ENCODE assay signal across 8 cellular contexts in genomic region chr1:86913399-86913895, GRCh38. TPM values are rescaled to one million over a fixed set of nuclear protein-coding genes. Genes with fewer than 3 reads are reported as not detected.
DNase-seq lines count a peak whose midpoint lies in the region; ATAC-seq and TF ChIP-seq lines count a peak whose summit lies in the region.

No MANE protein-coding gene starts in this region.

- H3K9me3 Mint-ChIP-seq in CD8-positive, alpha-beta T cell, result no peaks in the 10 kb centered on the region

- POLR2A ChIA-PET in CD8-positive, alpha-beta T cell (lab: Charles Lee), result interaction anchor here (0.8 to 2.3 kb wide), 10 partner anchors 12 to 1637 kb away, joined by 3 to 20 read pairs (median 3); partner anchors contain the start of genes BCL10, ODF2L and SH3GLB1

- peak in 5 of 7 experiments; percentile 12 to 55 (median 38) for DNase-seq in CD8-positive, alpha-beta T cell
- DNase-seq in NCI-H2227 (lab: John Stamatoyannopoulos, UW; ENCODE audit: unreplicated experiment) (peak; percentile 54), activated T-cell treated with anti-CD3 and anti-CD28 coated beads for 1 hour (ENCODE audit: low read depth) (peak; percentile 17), fibroblast of peridontal ligament (ENCODE audit: extremely low read depth) (peak; percentile 58), skeletal muscle cell (ENCODE audit: low read depth) (no peak), putamen (ENCODE audit: low spot score) (no peak)

- peak overlapping the region; percentile 91 for H3K4me3 ChIP-seq in CD8-positive, alpha-beta T cell (ENCODE audit: low read depth, low read length)
- H3K4me3 ChIP-seq in skeletal muscle cell (ENCODE audit: low read depth, low read length), result peak overlapping the region; percentile 100

- H3K27ac Mint-ChIP-seq in CD8-positive, alpha-beta T cell, result no peak overlapping the region

- peaks cover 27% of the 10 kb centered on the region for H3K36me3 Mint-ChIP-seq in CD8-positive, alpha-beta T cell

- no peak overlapping the region for H3K4me3 Mint-ChIP-seq in CD8-positive, alpha-beta T cell

- H3K36me3 ChIP-seq in CD8-positive, alpha-beta T cell (ENCODE audit: insufficient read depth, low read length), result no peaks in the 10 kb centered on the region

- H3K9me3 ChIP-seq in CD8-positive, alpha-beta T cell (ENCODE audit: low read length), result no peaks in the 10 kb centered on the region

- CTCF ChIA-PET in CD8-positive, alpha-beta T cell (lab: Charles Lee), result interaction anchor here (1.3 to 1.5 kb wide), 2 partner anchors 80 to 209 kb away, joined by 4 to 7 read pairs; partner anchors contain the start of gene SH3GLB1

- H3K27me3 Mint-ChIP-seq in CD8-positive, alpha-beta T cell (ENCODE audit: low read depth), result no peaks in the 10 kb centered on the region

- intact Hi-C loops in CD8-positive, alpha-beta T cell (cut with DNase I, micrococcal nuclease), result loop anchor here (5.0 to 10.0 kb wide), 4 partner anchors 81 to 1206 kb away; partner anchors contain the start of genes LMO4 (in 1 of the 2) and ZNHIT6 (in 1 of the 2)

- ATAC-seq in CD8-positive, alpha-beta T cell, result no peak
- ATAC-seq in GM21381 (IDR thresholded peaks at IDR 0.05; ENCODE audit: unreplicated experiment) (peak; percentile 19), HG02938 (IDR thresholded peaks at IDR 0.05; ENCODE audit: unreplicated experiment) (no peak)

- no peaks in the 10 kb centered on the region for H3K27me3 ChIP-seq in CD8-positive, alpha-beta T cell (ENCODE audit: insufficient read depth, low read length)

- H3K27ac ChIP-seq in CD8-positive, alpha-beta T cell (ENCODE audit: low read depth, low read length), result peak overlapping the region; percentile 76

- H3K4me1 ChIP-seq in CD8-positive, alpha-beta T cell (ENCODE audit: insufficient read depth, low read length), result peaks cover 41% of the 10 kb centered on the region

- peaks cover 56% of the 10 kb centered on the region for H3K4me1 Mint-ChIP-seq in CD8-positive, alpha-beta T cell (ENCODE audit: low read depth)

- no peak for TF ChIP-seq CTCF in CD8-positive, alpha-beta T cell (IDR thresholded peaks at IDR 0.05)

RNA-seq across cellular contexts. Expression of gene SELENOF, which starts 0.5 kb away (rescaled TPM):
- 10 to 100 TPM; 74.5 to 78.6 TPM for total RNA-seq in CD8-positive, alpha-beta T cell

RNA-seq across cellular contexts. Expression of gene HS2ST1, which starts 1.0 kb away (rescaled TPM):
- total RNA-seq in CD8-positive, alpha-beta T cell, result 1 to 10 TPM; 6.0 to 6.6 TPM

Comparison
In these comparisons a context has a peak if more than half of its experiments do, and no peak if none do; other contexts are left out.
1. DNase-seq: peak in CD8-positive, alpha-beta T cell (5 of 7), NCI-H2227 (single experiment), activated T-cell treated with anti-CD3 and anti-CD28 coated beads for 1 hour (single experiment) and fibroblast of peridontal ligament (single experiment); none in skeletal muscle cell (single experiment) and putamen (single experiment).